ENCODE assay signal across 1 cellular context in the genomic region with DNA sequence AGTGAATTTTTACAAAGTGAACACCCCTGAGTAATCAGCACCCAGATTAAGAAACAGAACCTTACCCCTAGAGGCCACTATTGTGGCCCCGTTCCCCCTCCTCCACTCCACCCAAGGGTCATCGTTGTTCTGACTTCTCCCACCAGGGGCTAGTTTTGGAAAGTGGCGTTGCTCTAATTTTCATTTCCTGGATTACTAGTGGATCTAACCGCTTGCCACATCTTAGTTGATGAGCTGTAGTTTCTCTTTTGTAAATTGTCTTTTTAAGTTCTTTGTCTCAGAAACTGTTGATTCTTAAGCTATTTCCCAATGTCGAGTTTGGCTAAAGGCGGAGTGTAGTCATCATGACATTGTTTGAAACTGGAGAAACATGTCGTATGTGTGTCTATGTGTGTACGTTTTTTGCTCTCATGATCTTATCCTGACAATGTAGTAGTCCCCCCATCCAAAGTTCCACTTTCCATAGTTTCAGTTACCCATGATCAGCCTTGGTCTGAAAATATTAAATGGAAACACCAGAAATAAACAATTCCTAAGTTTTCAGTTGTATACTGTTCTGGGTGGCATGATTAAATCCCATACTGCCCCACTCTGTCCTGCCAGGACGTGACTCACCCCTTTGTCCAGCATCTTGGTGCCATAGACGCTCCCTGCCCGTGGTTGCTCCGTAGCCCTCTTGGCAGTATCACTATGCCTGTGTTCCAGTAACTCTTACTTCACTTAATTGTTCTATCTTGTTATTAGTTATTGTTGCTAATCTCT.
TF ChIP-seq lines count a peak whose summit lies in the region.

No MANE protein-coding gene starts in this region.

TF ChIP-seq in K562, 482 proteins besides CTCF, POLR2A, EP300 and RAD21 (continued from another document and continues in another):
- TF ChIP-seq, protein P1, sequence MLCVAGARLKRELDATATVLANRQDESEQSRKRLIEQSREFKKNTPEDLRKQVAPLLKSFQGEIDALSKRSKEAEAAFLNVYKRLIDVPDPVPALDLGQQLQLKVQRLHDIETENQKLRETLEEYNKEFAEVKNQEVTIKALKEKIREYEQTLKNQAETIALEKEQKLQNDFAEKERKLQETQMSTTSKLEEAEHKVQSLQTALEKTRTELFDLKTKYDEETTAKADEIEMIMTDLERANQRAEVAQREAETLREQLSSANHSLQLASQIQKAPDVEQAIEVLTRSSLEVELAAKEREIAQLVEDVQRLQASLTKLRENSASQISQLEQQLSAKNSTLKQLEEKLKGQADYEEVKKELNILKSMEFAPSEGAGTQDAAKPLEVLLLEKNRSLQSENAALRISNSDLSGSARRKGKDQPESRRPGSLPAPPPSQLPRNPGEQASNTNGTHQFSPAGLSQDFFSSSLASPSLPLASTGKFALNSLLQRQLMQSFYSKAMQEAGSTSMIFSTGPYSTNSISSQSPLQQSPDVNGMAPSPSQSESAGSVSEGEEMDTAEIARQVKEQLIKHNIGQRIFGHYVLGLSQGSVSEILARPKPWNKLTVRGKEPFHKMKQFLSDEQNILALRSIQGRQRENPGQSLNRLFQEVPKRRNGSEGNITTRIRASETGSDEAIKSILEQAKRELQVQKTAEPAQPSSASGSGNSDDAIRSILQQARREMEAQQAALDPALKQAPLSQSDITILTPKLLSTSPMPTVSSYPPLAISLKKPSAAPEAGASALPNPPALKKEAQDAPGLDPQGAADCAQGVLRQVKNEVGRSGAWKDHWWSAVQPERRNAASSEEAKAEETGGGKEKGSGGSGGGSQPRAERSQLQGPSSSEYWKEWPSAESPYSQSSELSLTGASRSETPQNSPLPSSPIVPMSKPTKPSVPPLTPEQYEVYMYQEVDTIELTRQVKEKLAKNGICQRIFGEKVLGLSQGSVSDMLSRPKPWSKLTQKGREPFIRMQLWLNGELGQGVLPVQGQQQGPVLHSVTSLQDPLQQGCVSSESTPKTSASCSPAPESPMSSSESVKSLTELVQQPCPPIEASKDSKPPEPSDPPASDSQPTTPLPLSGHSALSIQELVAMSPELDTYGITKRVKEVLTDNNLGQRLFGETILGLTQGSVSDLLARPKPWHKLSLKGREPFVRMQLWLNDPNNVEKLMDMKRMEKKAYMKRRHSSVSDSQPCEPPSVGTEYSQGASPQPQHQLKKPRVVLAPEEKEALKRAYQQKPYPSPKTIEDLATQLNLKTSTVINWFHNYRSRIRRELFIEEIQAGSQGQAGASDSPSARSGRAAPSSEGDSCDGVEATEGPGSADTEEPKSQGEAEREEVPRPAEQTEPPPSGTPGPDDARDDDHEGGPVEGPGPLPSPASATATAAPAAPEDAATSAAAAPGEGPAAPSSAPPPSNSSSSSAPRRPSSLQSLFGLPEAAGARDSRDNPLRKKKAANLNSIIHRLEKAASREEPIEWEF (CRISPR knock-in tag; IDR thresholded peaks at IDR 0.05) = no peak
- TF ChIP-seq, protein P2, sequence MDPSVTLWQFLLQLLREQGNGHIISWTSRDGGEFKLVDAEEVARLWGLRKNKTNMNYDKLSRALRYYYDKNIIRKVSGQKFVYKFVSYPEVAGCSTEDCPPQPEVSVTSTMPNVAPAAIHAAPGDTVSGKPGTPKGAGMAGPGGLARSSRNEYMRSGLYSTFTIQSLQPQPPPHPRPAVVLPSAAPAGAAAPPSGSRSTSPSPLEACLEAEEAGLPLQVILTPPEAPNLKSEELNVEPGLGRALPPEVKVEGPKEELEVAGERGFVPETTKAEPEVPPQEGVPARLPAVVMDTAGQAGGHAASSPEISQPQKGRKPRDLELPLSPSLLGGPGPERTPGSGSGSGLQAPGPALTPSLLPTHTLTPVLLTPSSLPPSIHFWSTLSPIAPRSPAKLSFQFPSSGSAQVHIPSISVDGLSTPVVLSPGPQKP (CRISPR knock-in tag; IDR thresholded peaks at IDR 0.05) = no peak
- TF ChIP-seq ZKSCAN3 (CRISPR knock-in tag; IDR thresholded peaks at IDR 0.05) (no peak), TBL1XR1 (IDR thresholded peaks at IDR 0.05; ENCODE audit: low read length in 2 of 2) (no peak), JUND (IDR thresholded peaks at IDR 0.05; ENCODE audit: borderline replicate concordance, low read depth, low read length) (0 out of 2 replicates have a peak, but pooled peaks have one; percentile 21), JUND (tag; IDR thresholded peaks at IDR 0.05; ENCODE audit: borderline replicate concordance, low read depth, low read length) (no peak), CAMTA2 (CRISPR knock-in tag; conservative IDR thresholded peaks at IDR 0.05) (no peak), NBN (IDR thresholded peaks at IDR 0.05; ENCODE audit: low read depth) (no peak), RBM17 (IDR thresholded peaks at IDR 0.05; ENCODE audit: borderline replicate concordance, low read depth, low read length) (no peak), THRAP3 (IDR thresholded peaks at IDR 0.05; ENCODE audit: borderline replicate concordance) (no peak), CREM (IDR thresholded peaks at IDR 0.05; ENCODE audit: low read depth) (no peak), MEIS2 (IDR thresholded peaks at IDR 0.05; ENCODE audit: partially characterized antibody) (no peak), YY1 (IDR thresholded peaks at IDR 0.05; ENCODE audit: borderline replicate concordance in 1 of 3, control insufficient read depth in 1 of 3, extremely low read depth in 1 of 3, insufficient read depth in 3 of 3, insufficient read length in 1 of 3, insufficient replicate concordance in 2 of 3, low read depth in 1 of 3, low read length in 2 of 3) (no peak), CBX5 (IDR thresholded peaks at IDR 0.05; ENCODE audit: borderline replicate concordance, low read depth) (no peak), ZFP30 (CRISPR knock-in tag; IDR thresholded peaks at IDR 0.05; ENCODE audit: borderline replicate concordance) (no peak), PHF21A (IDR thresholded peaks at IDR 0.05; ENCODE audit: borderline replicate concordance, low read depth) (no peak), HDAC2 (IDR thresholded peaks at IDR 0.05) (no peak), POLR2AphosphoS2 (IDR thresholded peaks at IDR 0.05; ENCODE audit: low read length) (no peak), CSDE1 (IDR thresholded peaks at IDR 0.05) (no peak), CHD1 (IDR thresholded peaks at IDR 0.05; ENCODE audit: low read length) (no peak), ZNF780A (CRISPR knock-in tag; IDR thresholded peaks at IDR 0.05) (no peak), LEF1 (IDR thresholded peaks at IDR 0.05) (no peak; the same call in 1 of the 2 replicates), KAT8 (IDR thresholded peaks at IDR 0.05; ENCODE audit: low read depth) (no peak), PPARD (CRISPR knock-in tag; IDR thresholded peaks at IDR 0.05) (no peak), HDAC1 (IDR thresholded peaks at IDR 0.05) (no peak), BACH1 (tag; IDR thresholded peaks at IDR 0.05) (no peak), CEBPB (tag; IDR thresholded peaks at IDR 0.05) (peak; percentile 54), ZNF12 (CRISPR knock-in tag; IDR thresholded peaks at IDR 0.05) (no peak), ZNF707 (CRISPR knock-in tag; conservative IDR thresholded peaks at IDR 0.05) (no peak), KLF6 (CRISPR knock-in tag; IDR thresholded peaks at IDR 0.05; ENCODE audit: borderline replicate concordance) (no peak), NFE2L1 (tag; IDR thresholded peaks at IDR 0.05; ENCODE audit: borderline replicate concordance, low read depth) (no peak), TAF1 (IDR thresholded peaks at IDR 0.05; ENCODE audit: control insufficient read depth, extremely low read depth, insufficient read depth, low read length, severe bottlenecking) (no peak), MXI1 (IDR thresholded peaks at IDR 0.05; ENCODE audit: low read depth, low read length) (no peak), ADNP (tag; IDR thresholded peaks at IDR 0.05) (no peak), PRMT5 (CRISPR knock-in tag; IDR thresholded peaks at IDR 0.05) (no peak), U2AF2 (optimal IDR thresholded peaks at IDR 0.05; ENCODE audit: low read depth, low read length) (no peak), SMARCE1 (IDR thresholded peaks at IDR 0.05) (no peak)
- TF ChIP-seq, protein P3, sequence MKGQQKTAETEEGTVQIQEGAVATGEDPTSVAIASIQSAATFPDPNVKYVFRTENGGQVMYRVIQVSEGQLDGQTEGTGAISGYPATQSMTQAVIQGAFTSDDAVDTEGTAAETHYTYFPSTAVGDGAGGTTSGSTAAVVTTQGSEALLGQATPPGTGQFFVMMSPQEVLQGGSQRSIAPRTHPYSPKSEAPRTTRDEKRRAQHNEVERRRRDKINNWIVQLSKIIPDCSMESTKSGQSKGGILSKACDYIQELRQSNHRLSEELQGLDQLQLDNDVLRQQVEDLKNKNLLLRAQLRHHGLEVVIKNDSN (CRISPR knock-in tag; IDR thresholded peaks at IDR 0.05) = no peak
- TF ChIP-seq, protein P4, sequence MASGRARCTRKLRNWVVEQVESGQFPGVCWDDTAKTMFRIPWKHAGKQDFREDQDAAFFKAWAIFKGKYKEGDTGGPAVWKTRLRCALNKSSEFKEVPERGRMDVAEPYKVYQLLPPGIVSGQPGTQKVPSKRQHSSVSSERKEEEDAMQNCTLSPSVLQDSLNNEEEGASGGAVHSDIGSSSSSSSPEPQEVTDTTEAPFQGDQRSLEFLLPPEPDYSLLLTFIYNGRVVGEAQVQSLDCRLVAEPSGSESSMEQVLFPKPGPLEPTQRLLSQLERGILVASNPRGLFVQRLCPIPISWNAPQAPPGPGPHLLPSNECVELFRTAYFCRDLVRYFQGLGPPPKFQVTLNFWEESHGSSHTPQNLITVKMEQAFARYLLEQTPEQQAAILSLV (tag; IDR thresholded peaks at IDR 0.05) = 0 out of 2 replicates have a peak, but pooled peaks have one; percentile 43
- TF ChIP-seq, protein P5, sequence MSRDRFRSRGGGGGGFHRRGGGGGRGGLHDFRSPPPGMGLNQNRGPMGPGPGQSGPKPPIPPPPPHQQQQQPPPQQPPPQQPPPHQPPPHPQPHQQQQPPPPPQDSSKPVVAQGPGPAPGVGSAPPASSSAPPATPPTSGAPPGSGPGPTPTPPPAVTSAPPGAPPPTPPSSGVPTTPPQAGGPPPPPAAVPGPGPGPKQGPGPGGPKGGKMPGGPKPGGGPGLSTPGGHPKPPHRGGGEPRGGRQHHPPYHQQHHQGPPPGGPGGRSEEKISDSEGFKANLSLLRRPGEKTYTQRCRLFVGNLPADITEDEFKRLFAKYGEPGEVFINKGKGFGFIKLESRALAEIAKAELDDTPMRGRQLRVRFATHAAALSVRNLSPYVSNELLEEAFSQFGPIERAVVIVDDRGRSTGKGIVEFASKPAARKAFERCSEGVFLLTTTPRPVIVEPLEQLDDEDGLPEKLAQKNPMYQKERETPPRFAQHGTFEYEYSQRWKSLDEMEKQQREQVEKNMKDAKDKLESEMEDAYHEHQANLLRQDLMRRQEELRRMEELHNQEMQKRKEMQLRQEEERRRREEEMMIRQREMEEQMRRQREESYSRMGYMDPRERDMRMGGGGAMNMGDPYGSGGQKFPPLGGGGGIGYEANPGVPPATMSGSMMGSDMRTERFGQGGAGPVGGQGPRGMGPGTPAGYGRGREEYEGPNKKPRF (IDR thresholded peaks at IDR 0.05; ENCODE audit: low read depth, low read length) = no peak
- TF ChIP-seq, protein P6, sequence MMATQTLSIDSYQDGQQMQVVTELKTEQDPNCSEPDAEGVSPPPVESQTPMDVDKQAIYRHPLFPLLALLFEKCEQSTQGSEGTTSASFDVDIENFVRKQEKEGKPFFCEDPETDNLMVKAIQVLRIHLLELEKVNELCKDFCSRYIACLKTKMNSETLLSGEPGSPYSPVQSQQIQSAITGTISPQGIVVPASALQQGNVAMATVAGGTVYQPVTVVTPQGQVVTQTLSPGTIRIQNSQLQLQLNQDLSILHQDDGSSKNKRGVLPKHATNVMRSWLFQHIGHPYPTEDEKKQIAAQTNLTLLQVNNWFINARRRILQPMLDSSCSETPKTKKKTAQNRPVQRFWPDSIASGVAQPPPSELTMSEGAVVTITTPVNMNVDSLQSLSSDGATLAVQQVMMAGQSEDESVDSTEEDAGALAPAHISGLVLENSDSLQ (IDR thresholded peaks at IDR 0.05) = no peak; the same call in 1 of the 2 replicates
- TF ChIP-seq, protein P7, sequence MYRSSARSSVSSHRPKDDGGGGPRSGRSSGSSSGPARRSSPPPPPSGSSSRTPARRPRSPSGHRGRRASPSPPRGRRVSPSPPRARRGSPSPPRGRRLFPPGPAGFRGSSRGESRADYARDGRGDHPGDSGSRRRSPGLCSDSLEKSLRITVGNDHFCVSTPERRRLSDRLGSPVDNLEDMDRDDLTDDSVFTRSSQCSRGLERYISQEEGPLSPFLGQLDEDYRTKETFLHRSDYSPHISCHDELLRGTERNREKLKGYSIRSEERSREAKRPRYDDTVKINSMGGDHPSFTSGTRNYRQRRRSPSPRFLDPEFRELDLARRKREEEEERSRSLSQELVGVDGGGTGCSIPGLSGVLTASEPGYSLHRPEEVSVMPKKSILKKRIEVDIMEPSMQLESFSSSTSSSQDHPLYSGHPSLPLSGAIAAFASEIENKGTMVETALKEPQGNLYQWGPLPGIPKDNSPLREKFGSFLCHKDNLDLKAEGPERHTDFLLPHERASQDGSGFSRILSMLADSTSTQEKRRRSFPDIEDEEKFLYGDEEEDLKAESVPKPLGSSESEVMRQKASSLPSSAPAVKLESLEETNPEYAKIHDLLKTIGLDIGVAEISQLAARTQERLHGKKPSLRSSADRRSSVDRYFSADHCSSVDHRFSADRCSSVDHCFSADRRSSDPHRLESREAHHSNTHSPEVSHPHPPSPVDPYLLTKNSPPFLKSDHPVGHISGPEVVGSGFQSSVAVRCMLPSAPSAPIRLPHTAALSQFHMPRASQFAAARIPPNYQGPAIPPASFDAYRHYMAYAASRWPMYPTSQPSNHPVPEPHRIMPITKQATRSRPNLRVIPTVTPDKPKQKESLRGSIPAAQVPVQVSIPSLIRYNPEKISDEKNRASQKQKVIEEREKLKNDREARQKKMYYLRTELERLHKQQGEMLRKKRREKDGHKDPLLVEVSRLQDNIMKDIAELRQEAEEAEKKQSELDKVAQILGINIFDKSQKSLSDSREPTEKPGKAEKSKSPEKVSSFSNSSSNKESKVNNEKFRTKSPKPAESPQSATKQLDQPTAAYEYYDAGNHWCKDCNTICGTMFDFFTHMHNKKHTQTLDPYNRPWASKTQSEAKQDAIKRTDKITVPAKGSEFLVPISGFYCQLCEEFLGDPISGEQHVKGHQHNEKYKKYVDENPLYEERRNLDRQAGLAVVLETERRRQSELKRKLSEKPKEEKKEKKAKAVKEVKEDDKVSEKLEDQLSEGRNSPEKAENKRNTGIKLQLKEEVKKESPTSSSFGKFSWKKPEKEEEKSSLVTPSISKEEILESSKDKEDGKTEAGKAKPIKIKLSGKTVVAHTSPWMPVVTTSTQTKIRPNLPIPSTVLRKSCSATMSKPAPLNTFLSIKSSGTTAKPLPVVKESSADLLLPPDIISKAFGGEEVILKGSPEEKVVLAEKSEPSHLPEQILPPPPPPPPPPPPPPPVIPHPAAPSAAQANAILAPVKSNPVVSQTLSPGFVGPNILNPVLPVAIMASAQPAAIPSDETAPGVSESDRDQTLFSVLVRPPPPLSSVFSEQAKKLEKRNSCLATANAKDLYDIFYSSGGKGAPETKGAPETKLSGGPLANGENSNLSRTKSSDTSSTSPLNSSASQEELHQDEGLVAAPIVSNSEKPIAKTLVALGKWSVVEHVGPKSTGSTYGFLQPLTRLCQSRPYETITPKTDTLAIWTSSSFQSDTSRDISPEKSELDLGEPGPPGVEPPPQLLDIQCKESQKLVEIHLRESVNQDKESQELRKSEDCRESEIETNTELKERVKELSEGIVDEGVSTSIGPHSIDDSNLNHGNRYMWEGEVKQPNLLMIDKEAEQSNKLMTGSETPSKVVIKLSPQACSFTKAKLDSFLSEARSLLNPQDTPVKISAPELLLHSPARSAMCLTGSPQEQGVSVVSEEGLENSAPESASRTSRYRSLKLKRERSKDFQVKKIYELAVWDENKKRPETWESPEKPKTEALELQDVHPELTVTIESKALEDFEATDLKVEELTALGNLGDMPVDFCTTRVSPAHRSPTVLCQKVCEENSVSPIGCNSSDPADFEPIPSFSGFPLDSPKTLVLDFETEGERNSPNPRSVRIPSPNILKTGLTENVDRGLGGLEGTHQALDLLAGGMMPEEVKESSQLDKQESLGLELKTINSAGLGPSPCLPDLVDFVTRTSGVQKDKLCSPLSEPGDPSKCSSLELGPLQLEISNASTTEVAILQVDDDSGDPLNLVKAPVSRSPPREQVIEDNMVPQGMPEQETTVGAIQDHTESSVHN (IDR thresholded peaks at IDR 0.05; ENCODE audit: borderline replicate concordance in 1 of 2, low read depth in 1 of 2) = no peak
